ENCODE assay signal across 11 cellular contexts in the genomic region with DNA sequence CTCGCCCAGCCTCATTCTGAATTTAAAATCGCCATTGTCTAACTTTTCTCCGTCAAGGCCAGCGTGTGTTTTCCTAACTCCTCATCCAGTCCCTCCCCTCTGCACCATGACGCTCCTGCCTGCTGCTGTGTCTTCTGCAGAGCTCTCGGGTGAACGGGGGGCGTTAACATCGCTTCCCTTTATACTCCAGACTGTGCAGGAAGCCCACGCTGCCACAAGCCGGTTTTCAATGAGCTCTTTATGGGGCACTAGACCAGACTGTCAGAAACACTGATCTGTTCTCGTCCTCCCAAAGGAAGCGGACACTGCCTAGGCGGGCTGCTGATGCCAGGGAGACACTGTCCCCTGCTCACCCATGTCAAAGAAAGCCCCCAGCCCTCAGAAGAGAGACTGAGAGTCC. TPM values are rescaled to one million over a fixed set of nuclear protein-coding genes. Genes with fewer than 3 reads are reported as not detected.
DNase-seq lines count a peak whose midpoint lies in the region; ATAC-seq, FAIRE-seq and TF ChIP-seq lines count a peak whose summit lies in the region.
"Had no signal": no experiment of that assay in that cellular context is flagged by ENCODE, and none has a peak within 500 bp of the region (broad histone marks: within the 10 kb centered on the region; RNA-seq: fewer than 3 reads in every experiment).

No MANE protein-coding gene starts in this region.

- POLR2A ChIA-PET in HEK293T (lab: Yijun Ruan, JAX) = interaction anchor here (0.7 kb wide), 1 partner anchor 13 kb away, joined by 3 read pairs; no protein-coding TSS in a partner anchor

- peaks cover 13% of the 10 kb centered on the region for H3K4me1 ChIP-seq in astrocyte (ENCODE audit: insufficient read depth, low read length)

- H4K20me1 ChIP-seq in astrocyte (ENCODE audit: insufficient read depth, low read length) = no peaks in the 10 kb centered on the region

- TF ChIP-seq CTCF in astrocyte (IDR thresholded peaks at IDR 0.05; ENCODE audit: insufficient read depth, low read depth, low read length) = no peak

- peak; percentile 21 for ATAC-seq in GM19351 (IDR thresholded peaks at IDR 0.05; ENCODE audit: unreplicated experiment)
- ATAC-seq in GM18858 (IDR thresholded peaks at IDR 0.05; ENCODE audit: unreplicated experiment) = no peak

- CTCF ChIA-PET in HEK293T (lab: Yijun Ruan, JAX) = interaction anchor here (0.5 to 0.8 kb wide), 2 partner anchors 24 to 26 kb away, joined by 5 to 7 read pairs; no protein-coding TSS in a partner anchor

- FAIRE-seq in astrocyte (lab: Jason Lieb, UNC) = no peak
- FAIRE-seq: bronchial epithelial cell, islet of Langerhans had no signal

- no peaks in the 10 kb centered on the region for H3K27me3 ChIP-seq in astrocyte (ENCODE audit: insufficient read depth, low read length)

- peaks cover 2% of the 10 kb centered on the region for H3K9me3 Mint-ChIP-seq in astrocyte (ENCODE audit: unreplicated experiment)

- no peak overlapping the region for H3K27ac ChIP-seq in astrocyte (ENCODE audit: low read depth, low read length)

- H3K4me3 Mint-ChIP-seq in astrocyte (ENCODE audit: unreplicated experiment) = no peak overlapping the region

- H3K79me2 ChIP-seq in astrocyte (ENCODE audit: insufficient read depth, low read length) = no peaks in the 10 kb centered on the region

- peak overlapping the region; percentile 3 for H3K4me2 ChIP-seq in astrocyte (ENCODE audit: low read length)

- H3K4me3 ChIP-seq in astrocyte (ENCODE audit: insufficient read depth, low read depth, low read length) = no peak overlapping the region

- H3K9ac ChIP-seq in astrocyte (ENCODE audit: low read length) = peak overlapping the region; percentile 28

- peaks cover 8% of the 10 kb centered on the region for H3K4me1 Mint-ChIP-seq in astrocyte (ENCODE audit: low read depth, unreplicated experiment)

- peaks cover 17% of the 10 kb centered on the region for H3K36me3 Mint-ChIP-seq in astrocyte (ENCODE audit: low read depth, unreplicated experiment)

- DNase-seq in KBM-7 = peak; percentile 49
- DNase-seq in astrocyte (ENCODE audit: low read depth) = peak; percentile 20
- peak; percentile 74 for DNase-seq in retina
- DNase-seq in HEK293T (ENCODE audit: extremely low spot score) = no peak
- no peak for DNase-seq in cerebellar nuclear complex (lab: John Stamatoyannopoulos, UW)
- no peak for DNase-seq in SHP77 (lab: John Stamatoyannopoulos, UW)

- no peaks in the 10 kb centered on the region for H3K9me3 ChIP-seq in astrocyte (ENCODE audit: insufficient read depth, low read depth, low read length)

- H2AFZ ChIP-seq in astrocyte (ENCODE audit: low read depth, low read length) = peak overlapping the region; percentile 55

- in situ Hi-C loops in KBM-7 (cut with MboI; ENCODE audit: low pct_unique_long_range_greater_than_20kb, low sequenced_read_pairs) = no loop called here

- H3K27me3 Mint-ChIP-seq in astrocyte (ENCODE audit: low read depth, unreplicated experiment) = no peaks in the 10 kb centered on the region

- peak overlapping the region; percentile 72 for H3K27ac Mint-ChIP-seq in astrocyte (ENCODE audit: unreplicated experiment)

- no peaks in the 10 kb centered on the region for H3K36me3 ChIP-seq in astrocyte (ENCODE audit: insufficient read depth, low read length)

TF ChIP-seq in HEK293T, 16 proteins besides CTCF, POLR2A, EP300 and RAD21:
- TF ChIP-seq SP1 (IDR thresholded peaks at IDR 0.05) (no peak), ZNF384 (IDR thresholded peaks at IDR 0.05) (no peak), FOXK2 (IDR thresholded peaks at IDR 0.05) (no peak), CTBP1 (IDR thresholded peaks at IDR 0.05; ENCODE audit: borderline replicate concordance) (no peak), ARNT (IDR thresholded peaks at IDR 0.05) (no peak), FOXM1 (IDR thresholded peaks at IDR 0.05; ENCODE audit: borderline replicate concordance) (no peak), NFRKB (IDR thresholded peaks at IDR 0.05) (no peak), TARDBP (IDR thresholded peaks at IDR 0.05) (no peak), HDGF (IDR thresholded peaks at IDR 0.05; ENCODE audit: borderline replicate concordance) (no peak), ELF4 (IDR thresholded peaks at IDR 0.05) (no peak)
- TF ChIP-seq, protein P1, sequence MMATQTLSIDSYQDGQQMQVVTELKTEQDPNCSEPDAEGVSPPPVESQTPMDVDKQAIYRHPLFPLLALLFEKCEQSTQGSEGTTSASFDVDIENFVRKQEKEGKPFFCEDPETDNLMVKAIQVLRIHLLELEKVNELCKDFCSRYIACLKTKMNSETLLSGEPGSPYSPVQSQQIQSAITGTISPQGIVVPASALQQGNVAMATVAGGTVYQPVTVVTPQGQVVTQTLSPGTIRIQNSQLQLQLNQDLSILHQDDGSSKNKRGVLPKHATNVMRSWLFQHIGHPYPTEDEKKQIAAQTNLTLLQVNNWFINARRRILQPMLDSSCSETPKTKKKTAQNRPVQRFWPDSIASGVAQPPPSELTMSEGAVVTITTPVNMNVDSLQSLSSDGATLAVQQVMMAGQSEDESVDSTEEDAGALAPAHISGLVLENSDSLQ (IDR thresholded peaks at IDR 0.05) = no peak

RNA-seq across cellular contexts. Expression of a gene that starts 13.3 kb away (rescaled TPM):
- total RNA-seq in astrocyte = 0.19 TPM in 1 of 2 replicates, not detected in the other
- total RNA-seq: bronchial epithelial cell; T-helper 1 cell treated with Interleukin-12 subunit alpha and Interleukin-12 subunit beta and Interleukin-4 antibody, amounts not matched to agents 30 ng/mL and 1 ng/mL, for 36 hours had no signal

RNA-seq across cellular contexts. Expression of a gene that starts 20.5 kb away (rescaled TPM):
- total RNA-seq in astrocyte = 27.0 and 30.7 TPM in 2 replicates

RNA-seq across cellular contexts. Expression of a gene that starts 27.7 kb away (rescaled TPM):
- total RNA-seq in astrocyte = 25.8 and 26.0 TPM in 2 replicates

RNA-seq across cellular contexts. Expression of a gene that starts 56.8 kb away (rescaled TPM):
- total RNA-seq in astrocyte = 20.5 and 29.2 TPM in 2 replicates

RNA-seq across cellular contexts. Expression of a gene that starts 59.2 kb away (rescaled TPM):
- 1.5 and 2.2 TPM in 2 replicates for total RNA-seq in astrocyte
- total RNA-seq: bronchial epithelial cell; T-helper 1 cell treated with Interleukin-12 subunit alpha and Interleukin-12 subunit beta and Interleukin-4 antibody, amounts not matched to agents 30 ng/mL and 1 ng/mL, for 36 hours had no signal

Comparison
In these comparisons a context has a peak if more than half of its experiments do, and no peak if none do; other contexts are left out.
1. DNase-seq: peak in KBM-7 (single experiment), astrocyte (single experiment) and retina (single experiment); none in HEK293T (single experiment), cerebellar nuclear complex (0 of 2) and SHP77 (0 of 2).